Comparison of ENCODE assay signal across 13 cellular contexts in genomic region chr11:1521382-1522080, GRCh38. TPM values are rescaled to one million over a fixed set of nuclear protein-coding genes. Genes with fewer than 3 reads are reported as not detected.
DNase-seq lines count a peak whose midpoint lies in the region; ATAC-seq lines count a peak whose summit lies in the region.
"Had no signal": no experiment of that assay in that cellular context is flagged by ENCODE, and none has a peak within 500 bp of the region (broad histone marks: within the 10 kb centered on the region; RNA-seq: fewer than 3 reads in every experiment).

No MANE protein-coding gene starts in this region.

- H3K4me1 ChIP-seq in trophoblast cell (ENCODE audit: control insufficient read depth in 1 of 2, insufficient read depth in 2 of 2, low read length in 2 of 2), result no peaks in the 10 kb centered on the region

- H3K4me3 Mint-ChIP-seq in immature natural killer cell, result peak overlapping the region in 1 of 5 donors; percentile 64

- peak in 1 of 3 donors; percentile 24 for DNase-seq in immature natural killer cell
- DNase-seq in GDM1 (lab: John Stamatoyannopoulos, UW), result no peak
- no peak for DNase-seq in trophoblast cell
- no peak for DNase-seq in stimulated activated naive CD4-positive, alpha-beta T cell (lab: John Stamatoyannopoulos, UW)
- no peak for DNase-seq in DMS79 treated with DMSO at 0.1 percent for 48 hours (lab: John Stamatoyannopoulos, UW)
- DNase-seq: NCI-H1105, sigmoid colon had no signal

- no CpG with 5 or more reads among the region's 21 CpGs for WGBS in trophoblast cell (ENCODE audit: extremely low coverage, insufficient coverage, insufficient read length)

- no peak overlapping the region for H3K4me3 ChIP-seq in trophoblast cell (ENCODE audit: low read depth, low read length)
- H3K4me3 ChIP-seq: left lung, sigmoid colon had no signal

- H4K12ac ChIP-seq in trophoblast cell (ENCODE audit: low read depth, low read length), result no peak overlapping the region

- no peaks in the 10 kb centered on the region for H3K27me3 ChIP-seq in trophoblast cell (ENCODE audit: insufficient read depth, low read length)
- H3K27me3 ChIP-seq: left lung, sigmoid colon had no signal

- no peak overlapping the region for H3K14ac ChIP-seq in trophoblast cell (ENCODE audit: low read length)

- no peak overlapping the region for H4K8ac ChIP-seq in trophoblast cell (ENCODE audit: low read depth, low read length)

- H3K27ac ChIP-seq in trophoblast cell (ENCODE audit: low read depth, low read length), result no peak overlapping the region
- H3K27ac ChIP-seq: epithelial cell of prostate, left lung, sigmoid colon had no signal

- no peak overlapping the region for H2BK12ac ChIP-seq in trophoblast cell (ENCODE audit: low read length)

- H3K27me3 Mint-ChIP-seq in immature natural killer cell (ENCODE audit: low read depth in 3 of 3), result peaks cover 3 to 14% (median 4%) of the 10 kb centered on the region in 3 donors

- H3K36me3 ChIP-seq in trophoblast cell (ENCODE audit: control insufficient read depth in 1 of 2, insufficient read depth in 2 of 2, low read length in 2 of 2), result no peaks in the 10 kb centered on the region
- H3K36me3 ChIP-seq: left lung, sigmoid colon had no signal

- H3K23ac ChIP-seq in trophoblast cell (ENCODE audit: low read length), result no peak overlapping the region

- H4K91ac ChIP-seq in trophoblast cell (ENCODE audit: low read depth, low read length), result no peak overlapping the region

- H3K4ac ChIP-seq in trophoblast cell (ENCODE audit: low read depth, low read length), result no peak overlapping the region

- no peak overlapping the region for H2AFZ ChIP-seq in trophoblast cell (ENCODE audit: insufficient read depth, low read length, poor library complexity)

- H3K18ac ChIP-seq in trophoblast cell (ENCODE audit: low read length), result no peak overlapping the region

- H3K36me3 Mint-ChIP-seq in immature natural killer cell, result no peaks in the 10 kb centered on the region

- H3K27ac Mint-ChIP-seq in immature natural killer cell, result peak overlapping the region in 4 of 6 donors; percentile 53 to 74 (median 64)

- peaks cover 4% of the 10 kb centered on the region for H3K79me2 ChIP-seq in trophoblast cell (ENCODE audit: control insufficient read depth, insufficient read depth, low read length, poor library complexity)

- no peak overlapping the region for H2BK120ac ChIP-seq in trophoblast cell (ENCODE audit: insufficient read depth, low read length, poor library complexity)

- H2AK5ac ChIP-seq in trophoblast cell (ENCODE audit: low read length), result no peak overlapping the region

- no peaks in the 10 kb centered on the region for H3K79me1 ChIP-seq in trophoblast cell (ENCODE audit: low read length)

- H3K9me3 Mint-ChIP-seq in immature natural killer cell, result peaks cover 0 to 1% (median 0%) of the 10 kb centered on the region in 6 donors

- H3K4me1 Mint-ChIP-seq in immature natural killer cell, result peaks cover 78 to 89% of the 10 kb centered on the region in 2 donors

- ATAC-seq in GM18861 (IDR thresholded peaks at IDR 0.05; ENCODE audit: unreplicated experiment) (peak; percentile 77), GM21515 (IDR thresholded peaks at IDR 0.05; ENCODE audit: unreplicated experiment) (peak; percentile 70), HG03196 (IDR thresholded peaks at IDR 0.05; ENCODE audit: unreplicated experiment) (peak; percentile 74)
- ATAC-seq: left lung, SK-N-SH treated with all-trans-retinoic acid at 6 μM for 48 hours had no signal

- H3K4me2 ChIP-seq in trophoblast cell (ENCODE audit: low read length), result no peak overlapping the region

- H3K9me3 ChIP-seq in trophoblast cell (ENCODE audit: insufficient read depth, low read depth, low read length), result no peaks in the 10 kb centered on the region
- H3K9me3 ChIP-seq: left lung, sigmoid colon had no signal

- no peak overlapping the region for H2BK5ac ChIP-seq in trophoblast cell (ENCODE audit: low read depth, low read length, poor library complexity)

- no peak overlapping the region for H3K9ac ChIP-seq in trophoblast cell (ENCODE audit: low read length)

RNA-seq across cellular contexts. Expression of gene MOB2, which starts 35.0 kb away (rescaled TPM):
- 10 to 100 TPM; 43.7 to 70.9 (median 68.8) TPM for polyA plus RNA-seq in immature natural killer cell
- polyA plus RNA-seq in trophoblast cell (2013), result 17.4 and 19.5 TPM in 2 replicates

RNA-seq across cellular contexts. Expression of gene DUSP8, which starts 50.5 kb away (rescaled TPM):
- polyA plus RNA-seq in immature natural killer cell, result under 1 TPM in 1 of 3 donors, not detected in 2; 0.07 TPM
- polyA plus RNA-seq in trophoblast cell (2013), result 29.7 and 31.2 TPM in 2 replicates
